32 cellular contexts compared by ENCODE assay signal in genomic region chr4:7477695-7478094, GRCh38. TPM values are rescaled to one million over a fixed set of nuclear protein-coding genes. Genes with fewer than 3 reads are reported as not detected.
"Had no signal": no experiment of that assay in that cellular context is flagged by ENCODE, and none has a peak within 500 bp of the region (broad histone marks: within the 10 kb centered on the region; RNA-seq: fewer than 3 reads in every experiment).

No MANE protein-coding gene starts in this region.

- H3K9me3 ChIP-seq: colonic mucosa, esophagus squamous epithelium, gastrocnemius medialis, heart right ventricle, left lung, lower lobe of right lung, mucosa of descending colon had no signal

- H3K27me3 ChIP-seq: colonic mucosa, esophagus squamous epithelium, gastrocnemius medialis had no signal

- FAIRE-seq: endometrium, islet of Langerhans, keratinocyte had no signal

- H3K27ac ChIP-seq: colonic mucosa, epithelial cell of prostate, esophagus squamous epithelium, gastrocnemius medialis, heart right ventricle, left lung, lower lobe of right lung had no signal

- H3K4me3 ChIP-seq: colonic mucosa, esophagus squamous epithelium, gastrocnemius medialis, heart right ventricle, left lung, lower lobe of right lung, mucosa of descending colon had no signal

- H3K36me3 ChIP-seq: colonic mucosa, esophagus squamous epithelium, gastrocnemius medialis, heart right ventricle, left lung, lower lobe of right lung had no signal

- DNase-seq: colonic mucosa; cortex of kidney; effector CD8-positive, alpha-beta T cell; effector memory CD8-positive, alpha-beta T cell; endodermal cell; erythroblast; esophagus squamous epithelium; foreskin fibroblast; foreskin melanocyte; gastrocnemius medialis; glutamatergic neuron; head of caudate nucleus; heart right ventricle; hippocampal formation; left ventricle myocardium superior; lower lobe of right lung; mesenchymal stem cell; mucosa of descending colon; naive B cell had no signal

- ATAC-seq: effector memory CD8-positive, alpha-beta T cell; esophagus mucosa; gastrocnemius medialis; heart right ventricle; left lung; left ventricle myocardium superior; mucosa of descending colon had no signal

- H3K4me1 ChIP-seq: colonic mucosa, esophagus squamous epithelium, gastrocnemius medialis, heart right ventricle, left lung, lower lobe of right lung had no signal

RNA-seq across cellular contexts. Expression of gene PSAPL1, which starts 43.0 kb away (rescaled TPM):
- total RNA-seq: colonic mucosa, dermis microvascular lymphatic vessel endothelial cell, esophagus mucosa, gastrocnemius medialis, glomerular endothelial cell, kidney epithelial cell, left ventricle myocardium superior, lower lobe of right lung, lung microvascular endothelial cell, mesenteric fat pad, mesothelial cell of epicardium, mucosa of descending colon, myocyte had no signal
- polyA plus RNA-seq: heart right ventricle had no signal
